8 cellular contexts compared by ENCODE assay signal in the genomic region with DNA sequence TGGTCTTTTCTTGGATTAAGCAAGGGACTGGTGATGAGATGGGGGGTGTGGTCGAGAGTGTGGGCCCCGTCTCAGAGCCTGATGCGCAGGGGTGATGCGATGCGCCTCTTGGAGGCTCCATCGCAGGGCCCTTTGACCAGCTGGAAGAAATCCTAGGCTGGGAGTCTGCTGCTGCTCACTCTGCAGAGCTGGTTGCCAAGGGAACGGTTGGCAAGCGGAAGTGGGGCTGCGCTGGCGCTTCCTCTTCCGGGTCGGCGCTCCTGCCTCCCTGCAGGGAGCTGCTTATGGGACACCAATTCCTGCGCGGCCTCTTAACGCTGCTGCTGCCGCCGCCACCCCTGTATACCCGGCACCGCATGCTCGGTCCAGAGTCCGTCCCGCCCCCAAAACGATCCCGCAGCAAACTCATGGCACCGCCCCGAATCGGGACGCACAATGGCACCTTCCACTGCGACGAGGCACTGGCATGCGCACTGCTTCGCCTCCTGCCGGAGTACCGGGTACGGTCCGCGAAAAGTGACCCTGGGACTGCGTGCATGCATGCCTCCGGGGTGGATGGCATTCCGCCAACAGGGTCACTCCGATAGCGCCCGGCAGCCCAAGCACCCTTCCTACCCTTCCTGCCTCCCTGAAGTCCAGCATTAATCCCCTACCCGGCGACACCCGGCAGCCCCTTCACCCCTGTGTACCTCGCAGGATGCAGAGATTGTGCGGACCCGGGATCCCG. TPM values are rescaled to one million over a fixed set of nuclear protein-coding genes. Genes with fewer than 3 reads are reported as not detected.
A peak's percentile ranks its signal among the peaks of the same experiment; 100 is the strongest.
DNase-seq lines count a peak whose midpoint lies in the region; ATAC-seq and TF ChIP-seq lines count a peak whose summit lies in the region.

A gene with protein sequence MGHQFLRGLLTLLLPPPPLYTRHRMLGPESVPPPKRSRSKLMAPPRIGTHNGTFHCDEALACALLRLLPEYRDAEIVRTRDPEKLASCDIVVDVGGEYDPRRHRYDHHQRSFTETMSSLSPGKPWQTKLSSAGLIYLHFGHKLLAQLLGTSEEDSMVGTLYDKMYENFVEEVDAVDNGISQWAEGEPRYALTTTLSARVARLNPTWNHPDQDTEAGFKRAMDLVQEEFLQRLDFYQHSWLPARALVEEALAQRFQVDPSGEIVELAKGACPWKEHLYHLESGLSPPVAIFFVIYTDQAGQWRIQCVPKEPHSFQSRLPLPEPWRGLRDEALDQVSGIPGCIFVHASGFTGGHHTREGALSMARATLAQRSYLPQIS (plus strand): TSS at position 242 of the 727 bp plus-strand sequence. CDS start 43 bp downstream, at position 285.

- CTCF ChIA-PET in AG04450 (lab: Charles Lee), result interaction anchor here (0.6 to 16.4 kb wide), 4 partner anchors 23 to 340 kb away, joined by 4 to 183 read pairs (median 42); partner anchors contain the start of gene AAAS

- no peaks in the 10 kb centered on the region for H3K27me3 ChIP-seq in AG04450 (ENCODE audit: control insufficient read depth, insufficient read depth, low read length)

- POLR2A ChIA-PET in AG04450 (lab: Yijun Ruan, JAX), result interaction anchor here (0.7 to 1.4 kb wide), 10 partner anchors 9 to 205 kb away, joined by 3 to 6 read pairs (median 4); partner anchors contain the start of genes AAAS and SP1

- peak; percentile 26; the same call in 1 of the 2 replicates for TF ChIP-seq CTCF in AG04450 (IDR thresholded peaks at IDR 0.05; ENCODE audit: low read depth, low read length)

- peak within 1 kb of the TSS; percentile 96 for H3K27ac ChIP-seq in AG04450 (ENCODE audit: low read depth, low read length)

- peak within 1 kb of the TSS; percentile 92 for H3K4me3 ChIP-seq in AG04450 (ENCODE audit: low read depth, low read length)

- DNase-seq in AG04450 (ENCODE audit: low read depth, low spot score) (no peak), NCI-H226 (peak; percentile 94), islet precursor cell (peak; percentile 98)
- peak; percentile 41 to 77 (median 70) for DNase-seq in activated CD4-positive, CD25-positive, alpha-beta regulatory T cell (lab: John Stamatoyannopoulos, UW)
- DNase-seq in central memory CD4-positive, alpha-beta T cell, result peak; percentile 83
- peak; percentile 78 for DNase-seq in stimulated activated CD4-positive, alpha-beta T cell treated with anti-CD3 and anti-CD28 coated beads, Interleukin-12 subunit alpha, Interleukin-12 subunit beta, amount 100 ng/mL, for 4 hours

- no peaks in the 10 kb centered on the region; the same call in 1 of the 2 replicates for H3K9me3 ChIP-seq in AG04450 (ENCODE audit: control insufficient read depth, insufficient read depth, low read length)

- ATAC-seq in GM18868 (IDR thresholded peaks at IDR 0.05; ENCODE audit: unreplicated experiment) (peak; percentile 76), HG03139 (IDR thresholded peaks at IDR 0.05; ENCODE audit: unreplicated experiment) (peak; percentile 67)

RNA-seq across cellular contexts. Expression of the gene that starts here (rescaled TPM):
- 47.8 and 63.2 TPM in 2 replicates for polyA plus RNA-seq in AG04450 (2011; rRNA removed)
- 42.8 and 48.7 TPM in 2 replicates for polyA minus RNA-seq in AG04450 (2011; rRNA and poly(A)+ RNA removed)
